ENCODE assay signal across 12 cellular contexts in the genomic region with DNA sequence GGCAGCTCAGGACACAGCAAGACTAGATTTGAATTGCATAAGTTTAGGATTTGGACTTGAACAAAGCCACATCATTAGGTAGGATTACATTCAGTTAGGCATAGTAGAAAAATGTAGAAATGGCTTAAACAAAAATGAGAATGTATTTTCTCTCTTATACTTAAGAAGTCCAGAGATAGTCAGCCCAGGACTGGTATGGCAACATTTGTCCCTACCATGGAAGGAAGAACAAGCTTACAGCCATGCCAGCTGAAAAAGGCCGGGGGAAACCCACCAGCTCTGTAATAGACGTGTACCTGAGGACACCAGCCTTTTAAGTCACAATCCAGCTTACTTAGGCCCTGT. TPM values are rescaled to one million over a fixed set of nuclear protein-coding genes. Genes with fewer than 3 reads are reported as not detected.
DNase-seq lines count a peak whose midpoint lies in the region; ATAC-seq and TF ChIP-seq lines count a peak whose summit lies in the region.
"Had no signal": no experiment of that assay in that cellular context is flagged by ENCODE, and none has a peak within 500 bp of the region (broad histone marks: within the 10 kb centered on the region; RNA-seq: fewer than 3 reads in every experiment).

No MANE protein-coding gene starts in this region.

- no peak overlapping the region for H2BK20ac ChIP-seq in IMR-90 (ENCODE audit: low read depth, low read length)

- H4K91ac ChIP-seq in IMR-90 (ENCODE audit: insufficient read depth, low read depth, low read length) = no peak overlapping the region; the same call in 1 of the 2 replicates

- CTCF ChIA-PET in IMR-90 (lab: Yijun Ruan, JAX) = no interaction called here

- TF ChIP-seq POLR2A in IMR-90 (IDR thresholded peaks at IDR 0.05; ENCODE audit: low read depth, low read length) (no peak), body of pancreas (IDR thresholded peaks at IDR 0.05) (no peak), right lobe of liver (IDR thresholded peaks at IDR 0.05) (no peak)

- no peak for TF ChIP-seq RAD21 in IMR-90 (IDR thresholded peaks at IDR 0.05; ENCODE audit: low read length)

- H3K23ac ChIP-seq in IMR-90 (ENCODE audit: low read depth, low read length) = no peak overlapping the region

- H3K9me3 ChIP-seq in IMR-90 (ENCODE audit: control insufficient read depth, insufficient read depth, low read length) (no peaks in the 10 kb centered on the region), body of pancreas (no peaks in the 10 kb centered on the region), right lobe of liver (no peaks in the 10 kb centered on the region), subcutaneous abdominal adipose tissue (ENCODE audit: control insufficient read depth in 5 of 5, low read length in 5 of 5) (no peaks in the 10 kb centered on the region), aorta (ENCODE audit: control insufficient read depth, low read length) (no peaks in the 10 kb centered on the region)

- H3K4ac ChIP-seq in IMR-90 (ENCODE audit: low read depth, low read length) = no peak overlapping the region

- WGBS in IMR-90 (ENCODE audit: extremely low coverage in 2 of 2, insufficient read length in 1 of 2), 2 experiments = no CpG with 5 or more reads among the region's 2 CpGs
- WGBS in body of pancreas, 2 donors = 75 to 78% methylated on average over 2 of the region's 2 CpGs
- 47% methylated on average over 2 of the region's 2 CpGs for WGBS in right lobe of liver (ENCODE audit: insufficient coverage, low coverage, low lambda C conversion rate, missing lambda C conversion rate)
- 94 to 95% methylated on average over 2 of the region's 2 CpGs for WGBS in aorta, 2 donors

- BruUV-seq in IMR-90 (replicated peaks; lab: Mats Ljungman, UMichigan) = no TSS peak

- H3K36me3 Mint-ChIP-seq in HFFc6 (ENCODE audit: low read depth) = no peaks in the 10 kb centered on the region

- no peaks in the 10 kb centered on the region for H3K36me3 ChIP-seq in IMR-90 (ENCODE audit: control insufficient read depth, insufficient read depth, low read length)
- H3K36me3 ChIP-seq in body of pancreas (replicated peaks in 1 of 2; ENCODE audit: insufficient read depth in 1 of 2, low read depth in 2 of 2) = no peaks in the 10 kb centered on the region
- H3K36me3 ChIP-seq in right lobe of liver = no peaks in the 10 kb centered on the region
- H3K36me3 ChIP-seq in subcutaneous abdominal adipose tissue (ENCODE audit: control insufficient read depth in 5 of 5, insufficient read depth in 5 of 5, low read length in 5 of 5) = no peaks in the 10 kb centered on the region
- H3K36me3 ChIP-seq in aorta (ENCODE audit: control insufficient read depth in 1 of 2, insufficient read depth in 2 of 2, low read length in 1 of 2) = no peaks in the 10 kb centered on the region
- H3K36me3 ChIP-seq: WERI-Rb-1 had no signal

- H3K27ac ChIP-seq in IMR-90 (ENCODE audit: insufficient read depth, low read length) (peak overlapping the region; percentile 32; the same call in 1 of the 2 replicates), body of pancreas (peak overlapping the region; percentile 76 to 89 (median 82)), right lobe of liver (peak overlapping the region; percentile 45 to 72 (median 59)), subcutaneous abdominal adipose tissue (ENCODE audit: low read depth, low read length) (peak overlapping the region; percentile 66), aorta (ENCODE audit: low read depth in 1 of 2, low read length in 2 of 2) (no peak overlapping the region)

- peaks cover 2% of the 10 kb centered on the region; the same call in 1 of the 2 replicates for H3K27me3 Mint-ChIP-seq in HFFc6 (ENCODE audit: insufficient read depth)

- DNase-seq in IMR-90 = no peak
- DNase-seq in body of pancreas = no peak
- no peak for DNase-seq in right lobe of liver
- no peak for DNase-seq in aorta
- DNase-seq in SIG-M5 treated with dmso at 0.1 percent for 504 hours (lab: John Stamatoyannopoulos, UW; ENCODE audit: unreplicated experiment) = no peak
- DNase-seq in HFFc6 = no peak
- DNase-seq in islet precursor cell = no peak
- DNase-seq: activated naive CD4-positive, alpha-beta T cell treated with Interleukin-2 at 50 U/mL for 16 hours; NCI-H446 treated with DMSO at 0.1 percent for 48 hours had no signal

- ATAC-seq in IMR-90 (ENCODE audit: low read depth) (peak; percentile 21; the same call in 1 of the 2 replicates), body of pancreas (no peak), right lobe of liver (peak in 1 of 4 donors; percentile 0), aorta (ENCODE audit: low FRiP score) (no peak)

- in situ Hi-C loops in IMR-90 (cut with MboI; ENCODE audit: low sequenced_read_pairs) = no loop called here

- no peak overlapping the region for H3K4me3 Mint-ChIP-seq in HFFc6

- H2AK9ac ChIP-seq in IMR-90 (replicated peaks; ENCODE audit: low read depth, low read length, poor library complexity) = no peak overlapping the region

- H3K79me1 ChIP-seq in IMR-90 (ENCODE audit: low read depth in 1 of 2, low read length in 2 of 2) = no peaks in the 10 kb centered on the region

- H3K27ac Mint-ChIP-seq in HFFc6 = no peak overlapping the region

- H3K4me1 ChIP-seq in IMR-90 (ENCODE audit: control insufficient read depth, insufficient read depth, low read length) (peaks cover 18% of the 10 kb centered on the region), body of pancreas (peaks cover 43% of the 10 kb centered on the region), right lobe of liver (peaks cover 0 to 38% (median 16%) of the 10 kb centered on the region in 4 donors), subcutaneous abdominal adipose tissue (ENCODE audit: control insufficient read depth in 5 of 5, insufficient read depth in 5 of 5, low read length in 5 of 5) (peaks cover 2 to 69% (median 29%) of the 10 kb centered on the region in 5 donors), aorta (ENCODE audit: control insufficient read depth in 1 of 2, insufficient read depth in 2 of 2, low read length in 2 of 2) (no peaks in the 10 kb centered on the region)

- no peak overlapping the region for H2BK5ac ChIP-seq in IMR-90 (ENCODE audit: low read depth, low read length, poor library complexity, severe bottlenecking)

- dilution Hi-C loops in IMR-90 (cut with HindIII; ENCODE audit: low sequenced_read_pairs, unreplicated experiment) = no loop called here

- no peaks in the 10 kb centered on the region for H3K9me3 Mint-ChIP-seq in HFFc6

- H3K18ac ChIP-seq in IMR-90 (ENCODE audit: low read depth, low read length) = peak overlapping the region; percentile 70; the same call in 1 of the 2 replicates

- H3K27me3 ChIP-seq in IMR-90 (ENCODE audit: control insufficient read depth, insufficient read depth, low read length) = no peaks in the 10 kb centered on the region
- no peaks in the 10 kb centered on the region for H3K27me3 ChIP-seq in body of pancreas
- no peaks in the 10 kb centered on the region for H3K27me3 ChIP-seq in right lobe of liver
- no peaks in the 10 kb centered on the region for H3K27me3 ChIP-seq in subcutaneous abdominal adipose tissue (ENCODE audit: control insufficient read depth in 5 of 5, insufficient read depth in 4 of 5, low read length in 5 of 5)
- H3K27me3 ChIP-seq in aorta (ENCODE audit: control insufficient read depth in 1 of 2, insufficient read depth in 2 of 2, low read length in 1 of 2) = no peaks in the 10 kb centered on the region

- H4K5ac ChIP-seq in IMR-90 (ENCODE audit: low read depth, low read length) = no peak overlapping the region

- peaks cover 7% of the 10 kb centered on the region for H3K9me1 ChIP-seq in IMR-90 (ENCODE audit: insufficient read depth, low read length)

- peak overlapping the region; percentile 11; the same call in 1 of the 2 replicates for H2BK120ac ChIP-seq in IMR-90 (ENCODE audit: low read depth, low read length)

- no peak overlapping the region; a peak in 1 of 4 replicates for H4K8ac ChIP-seq in IMR-90 (ENCODE audit: low read depth in 2 of 2, low read length in 2 of 2)

- POLR2A ChIA-PET in IMR-90 (lab: Charles Lee; ENCODE audit: unreplicated experiment) = no interaction called here

- intact Hi-C loops in IMR-90 (cut with micrococcal nuclease) (no loop called here), body of pancreas (cut with DNase I) (no loop called here), right lobe of liver (cut with DNase I) (loop anchor here in 1 of 2 donors (10.0 kb wide), 1 partner anchor 110 kb away; no protein-coding TSS in a partner anchor), aorta (cut with DNase I) (no loop called here)

- no peak overlapping the region for H2AFZ ChIP-seq in IMR-90 (replicated peaks; ENCODE audit: low read length, poor library complexity)

- peaks cover 28% of the 10 kb centered on the region for H3K4me1 Mint-ChIP-seq in HFFc6 (ENCODE audit: low read depth)

- 0 out of 2 replicates have a peak, but pooled peaks cover 1% of the 10 kb centered on the region for H4K20me1 ChIP-seq in IMR-90 (ENCODE audit: insufficient read depth, low read length)

- TF ChIP-seq CTCF in IMR-90 (conservative IDR thresholded peaks at IDR 0.05; ENCODE audit: low read depth, low read length) = no peak
- no peak for TF ChIP-seq CTCF in body of pancreas (IDR thresholded peaks at IDR 0.05)
- TF ChIP-seq CTCF in right lobe of liver (IDR thresholded peaks at IDR 0.05) = no peak
- no peak for TF ChIP-seq CTCF in HFFc6 (IDR thresholded peaks at IDR 0.05)

- H3K4me2 ChIP-seq in IMR-90 (ENCODE audit: low read depth, low read length) = no peak overlapping the region

- H3K56ac ChIP-seq in IMR-90 (ENCODE audit: extremely low read depth, insufficient read depth, low read length) = no peak overlapping the region

- peak overlapping the region; percentile 10; the same call in 1 of the 2 replicates for H3K14ac ChIP-seq in IMR-90 (replicated peaks; ENCODE audit: low read depth, low read length)

- no peak overlapping the region; the same call in 2 of the 3 replicates for H2BK15ac ChIP-seq in IMR-90 (ENCODE audit: low read depth, low read length)

- no peak overlapping the region for H3K4me3 ChIP-seq in IMR-90 (ENCODE audit: insufficient read depth, low read depth, low read length)
- no peak overlapping the region for H3K4me3 ChIP-seq in body of pancreas
- H3K4me3 ChIP-seq in right lobe of liver = no peak overlapping the region
- no peak overlapping the region for H3K4me3 ChIP-seq in subcutaneous abdominal adipose tissue (ENCODE audit: low read depth in 1 of 5, low read length in 5 of 5)
- H3K4me3 ChIP-seq in aorta (ENCODE audit: low read length in 2 of 2) = no peak overlapping the region

- H2AK5ac ChIP-seq in IMR-90 (ENCODE audit: low read depth, low read length) = no peak overlapping the region

- H3K9ac ChIP-seq in IMR-90 (ENCODE audit: low read depth, low read length) (no peak overlapping the region), subcutaneous abdominal adipose tissue (ENCODE audit: low read length in 5 of 5) (peak overlapping the region in 1 of 5 donors; percentile 49)

RNA-seq across cellular contexts. Expression of gene TMIGD1, which starts 11.2 kb away (rescaled TPM):
- not detected in 2 replicates for total RNA-seq in IMR-90 (2012; rRNA removed)
- not detected in 2 replicates for polyA plus RNA-seq in IMR-90 (2012; rRNA removed)
- not detected in 2 replicates for polyA plus RNA-seq in IMR-90 (2012; cell fraction: cytosol; rRNA removed)
- polyA plus RNA-seq in IMR-90 (2012; cell fraction: nucleus; rRNA removed; ENCODE audit: low replicate concordance) = not detected in 2 replicates
- not detected for total RNA-seq in body of pancreas
- not detected for total RNA-seq in right lobe of liver
- not detected for total RNA-seq in aorta
- 1 to 10 TPM in 1 of 2 donors, not detected in 1; 1.9 TPM for polyA plus RNA-seq in aorta
- not detected for total RNA-seq in HFFc6 (2021; fragmentation: NEBNext Ultra II Directional; extraction: Animal tissue kit (Norgen Biotek cat#: 25700))
- total RNA-seq: esophagus mucosa had no signal

RNA-seq across cellular contexts. Expression of gene CPD, which starts 33.7 kb away (rescaled TPM):
- 78.0 and 94.5 TPM in 2 replicates for total RNA-seq in IMR-90 (2012; rRNA removed)
- polyA plus RNA-seq in IMR-90 (2012; rRNA removed) = 18.5 and 23.4 TPM in 2 replicates
- 5.6 and 7.8 TPM in 2 replicates for polyA plus RNA-seq in IMR-90 (2012; cell fraction: cytosol; rRNA removed)
- 3.5 and 16.3 TPM in 2 replicates for polyA plus RNA-seq in IMR-90 (2012; cell fraction: nucleus; rRNA removed; ENCODE audit: low replicate concordance)
- 10 to 100 TPM; 30.0 to 68.0 TPM for total RNA-seq in body of pancreas
- 100 to 1,000 TPM in 2 of 6 experiments, 10 to 100 TPM in 4; 42.2 to 129 (median 53.5) TPM for total RNA-seq in right lobe of liver
- total RNA-seq in aorta = 10 to 100 TPM; 48.8 to 58.5 TPM
- polyA plus RNA-seq in aorta = 1 to 10 TPM; 4.1 to 6.5 TPM
- 10 to 100 TPM; 45.9 to 57.4 (median 49.7) TPM for total RNA-seq in HFFc6 (2021; fragmentation: NEBNext Ultra II Directional; extraction: Animal tissue kit (Norgen Biotek cat#: 25700))

RNA-seq across cellular contexts. Expression of gene BLMH, which starts 53.3 kb away (rescaled TPM):
- 20.8 and 27.2 TPM in 2 replicates for total RNA-seq in IMR-90 (2012; rRNA removed)
- polyA plus RNA-seq in IMR-90 (2012; rRNA removed) = 11.8 and 17.3 TPM in 2 replicates
- polyA plus RNA-seq in IMR-90 (2012; cell fraction: cytosol; rRNA removed) = 7.4 and 10.0 TPM in 2 replicates
- polyA plus RNA-seq in IMR-90 (2012; cell fraction: nucleus; rRNA removed; ENCODE audit: low replicate concordance) = 14.0 and 14.3 TPM in 2 replicates
- total RNA-seq in body of pancreas = 10 to 100 TPM; 18.7 to 48.1 TPM
- total RNA-seq in right lobe of liver = 1 to 10 TPM; 7.0 to 9.2 (median 7.3) TPM
- 10 to 100 TPM; 28.5 to 37.8 TPM for total RNA-seq in aorta
- polyA plus RNA-seq in aorta = 10 to 100 TPM; 20.0 to 26.3 TPM
- total RNA-seq in HFFc6 (2021; fragmentation: NEBNext Ultra II Directional; extraction: Animal tissue kit (Norgen Biotek cat#: 25700)) = 10 to 100 TPM; 20.0 to 24.6 (median 22.4) TPM

Comparison
In these comparisons a context has a peak if more than half of its experiments do, and no peak if none do; other contexts are left out.
1. H3K27ac ChIP-seq: peak in IMR-90 (single experiment), body of pancreas (4 of 4), right lobe of liver (3 of 3) and subcutaneous abdominal adipose tissue (single experiment); none in aorta (0 of 2).